In the genomic region with DNA sequence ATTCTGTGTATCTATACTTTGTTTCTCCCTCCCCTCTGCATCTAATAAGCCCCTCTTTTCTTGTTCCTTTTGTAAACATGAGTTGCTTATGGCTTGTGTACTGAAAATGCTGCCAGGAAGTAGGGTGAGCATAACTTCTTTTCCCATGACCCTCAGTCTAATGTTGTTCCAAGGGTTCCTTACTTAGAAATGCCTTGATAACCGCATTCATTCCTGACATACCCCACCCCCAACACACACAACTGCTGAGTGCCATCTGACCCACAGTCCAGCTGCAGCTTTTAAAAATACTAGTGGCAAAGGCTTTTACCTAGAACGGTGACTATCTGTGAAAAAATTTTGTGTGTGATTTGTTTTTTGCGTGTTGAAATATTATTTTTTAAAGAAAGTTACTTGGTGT, we compare ENCODE assay signal across 11 cellular contexts. TPM values are rescaled to one million over a fixed set of nuclear protein-coding genes. Genes with fewer than 3 reads are reported as not detected.
DNase-seq lines count a peak whose midpoint lies in the region; ATAC-seq, FAIRE-seq and TF ChIP-seq lines count a peak whose summit lies in the region.
"Had no signal": no experiment of that assay in that cellular context is flagged by ENCODE, and none has a peak within 500 bp of the region (broad histone marks: within the 10 kb centered on the region; RNA-seq: fewer than 3 reads in every experiment).

No MANE protein-coding gene starts in this region.

- H3K9me3 Mint-ChIP-seq in activated naive CD8-positive, alpha-beta T cell treated with anti-CD3 and anti-CD28 coated beads for 36 hours = no peaks in the 10 kb centered on the region

- TF ChIP-seq POLR2A in thyroid gland (IDR thresholded peaks at IDR 0.05) = no peak

- H3K9me3 ChIP-seq in left lung (no peaks in the 10 kb centered on the region), thyroid gland (no peaks in the 10 kb centered on the region)

- 19% methylated on average over 3 of the region's 3 CpGs for WGBS in thyroid gland, 2 donors

- intact Hi-C loops in left lung (cut with DNase I) (no loop called here), thyroid gland (cut with DNase I) (no loop called here)

- no peaks in the 10 kb centered on the region for H3K36me3 Mint-ChIP-seq in activated naive CD8-positive, alpha-beta T cell treated with anti-CD3 and anti-CD28 coated beads for 36 hours
- H3K36me3 Mint-ChIP-seq: activated naive CD4-positive, alpha-beta T cell treated with anti-CD3 and anti-CD28 coated beads, Interleukin-2, amount 50 U/mL, for 24 hours had no signal

- H3K27me3 Mint-ChIP-seq in activated naive CD8-positive, alpha-beta T cell treated with anti-CD3 and anti-CD28 coated beads for 36 hours = no peaks in the 10 kb centered on the region
- H3K27me3 Mint-ChIP-seq: activated naive CD4-positive, alpha-beta T cell treated with anti-CD3 and anti-CD28 coated beads, Interleukin-2, amount 50 U/mL, for 24 hours had no signal

- no peaks in the 10 kb centered on the region for H3K36me3 ChIP-seq in bronchial epithelial cell (ENCODE audit: control insufficient read depth, insufficient read depth, low read length)
- H3K36me3 ChIP-seq in left lung = no peaks in the 10 kb centered on the region
- H3K36me3 ChIP-seq in thyroid gland = no peaks in the 10 kb centered on the region

- ATAC-seq in left lung = peak; percentile 93
- ATAC-seq in HG02973 (IDR thresholded peaks at IDR 0.05; ENCODE audit: unreplicated experiment) = no peak
- no peak for ATAC-seq in HG03135 (IDR thresholded peaks at IDR 0.05; ENCODE audit: unreplicated experiment)

- H3K4me1 ChIP-seq in left lung (peaks cover 7 to 22% of the 10 kb centered on the region in 2 donors), thyroid gland (peaks cover 32 to 36% of the 10 kb centered on the region in 2 donors)

- DNase-seq in HT-29 (ENCODE audit: low spot score) (peak; percentile 87), bronchial epithelial cell (ENCODE audit: low read depth) (peak; percentile 54), left lung (no peak), thyroid gland (peak; percentile 68 to 74)
- DNase-seq in activated naive CD8-positive, alpha-beta T cell treated with anti-CD3 and anti-CD28 coated beads for 36 hours = no peak
- no peak for DNase-seq in activated CD4-positive, CD25-positive, alpha-beta regulatory T cell (lab: John Stamatoyannopoulos, UW)
- DNase-seq: NCI-H1930 had no signal

- TF ChIP-seq CTCF in bronchial epithelial cell (IDR thresholded peaks at IDR 0.05; ENCODE audit: insufficient read depth, low read length, severe bottlenecking) (no peak), left lung (IDR thresholded peaks at IDR 0.05) (no peak), thyroid gland (IDR thresholded peaks at IDR 0.05) (no peak)

- H3K27ac Mint-ChIP-seq in activated naive CD8-positive, alpha-beta T cell treated with anti-CD3 and anti-CD28 coated beads for 36 hours = no peak overlapping the region
- H3K27ac Mint-ChIP-seq: activated naive CD4-positive, alpha-beta T cell treated with anti-CD3 and anti-CD28 coated beads, Interleukin-2, amount 50 U/mL, for 24 hours had no signal

- no peaks in the 10 kb centered on the region for H3K4me1 Mint-ChIP-seq in activated naive CD8-positive, alpha-beta T cell treated with anti-CD3 and anti-CD28 coated beads for 36 hours
- H3K4me1 Mint-ChIP-seq: activated naive CD4-positive, alpha-beta T cell treated with anti-CD3 and anti-CD28 coated beads, Interleukin-2, amount 50 U/mL, for 24 hours had no signal

- no peak overlapping the region for H3K4me3 ChIP-seq in bronchial epithelial cell (ENCODE audit: low read depth, low read length)
- H3K4me3 ChIP-seq in left lung = no peak overlapping the region
- H3K4me3 ChIP-seq in thyroid gland (replicated peaks in 1 of 3) = no peak overlapping the region

- H3K4me3 Mint-ChIP-seq in activated naive CD8-positive, alpha-beta T cell treated with anti-CD3 and anti-CD28 coated beads for 36 hours = no peak overlapping the region
- H3K4me3 Mint-ChIP-seq: activated naive CD4-positive, alpha-beta T cell treated with anti-CD3 and anti-CD28 coated beads, Interleukin-2, amount 50 U/mL, for 24 hours had no signal

- H3K27ac ChIP-seq in left lung = peak overlapping the region; percentile 4 to 28
- peak overlapping the region; percentile 51 to 76 (median 72) for H3K27ac ChIP-seq in thyroid gland

- FAIRE-seq in bronchial epithelial cell (lab: Jason Lieb, UNC) = no peak
- FAIRE-seq: GM12891 had no signal

- H3K27me3 ChIP-seq in bronchial epithelial cell (ENCODE audit: control insufficient read depth, insufficient read depth, low read length) = no peaks in the 10 kb centered on the region
- no peaks in the 10 kb centered on the region for H3K27me3 ChIP-seq in left lung
- H3K27me3 ChIP-seq in thyroid gland = no peaks in the 10 kb centered on the region

RNA-seq across cellular contexts. Expression of gene ARHGAP42, which starts 52.5 kb away (rescaled TPM):
- 4.5 and 4.8 TPM in 2 replicates for total RNA-seq in HT-29 (2014; rRNA removed; shearing (Covaris generic))
- total RNA-seq in bronchial epithelial cell (4.5 and 5.3 TPM in 2 replicates), left lung (10 to 100 TPM; 17.1 to 18.3 TPM), thyroid gland (10 to 100 TPM; 21.8 to 55.7 (median 35.9) TPM)
- total RNA-seq in activated naive CD8-positive, alpha-beta T cell treated with anti-CD3 and anti-CD28 coated beads for 36 hours = under 1 TPM; 0.22 to 0.58 TPM

Comparison
In these comparisons a context has a peak if more than half of its experiments do, and no peak if none do; other contexts are left out.
1. DNase-seq: peak in HT-29 (single experiment), bronchial epithelial cell (single experiment) and thyroid gland (2 of 2); none in left lung (0 of 2), activated naive CD8-positive, alpha-beta T cell treated with anti-CD3 and anti-CD28 coated beads for 36 hours (single experiment) and activated CD4-positive, CD25-positive, alpha-beta regulatory T cell (0 of 4).